In the genomic region with DNA sequence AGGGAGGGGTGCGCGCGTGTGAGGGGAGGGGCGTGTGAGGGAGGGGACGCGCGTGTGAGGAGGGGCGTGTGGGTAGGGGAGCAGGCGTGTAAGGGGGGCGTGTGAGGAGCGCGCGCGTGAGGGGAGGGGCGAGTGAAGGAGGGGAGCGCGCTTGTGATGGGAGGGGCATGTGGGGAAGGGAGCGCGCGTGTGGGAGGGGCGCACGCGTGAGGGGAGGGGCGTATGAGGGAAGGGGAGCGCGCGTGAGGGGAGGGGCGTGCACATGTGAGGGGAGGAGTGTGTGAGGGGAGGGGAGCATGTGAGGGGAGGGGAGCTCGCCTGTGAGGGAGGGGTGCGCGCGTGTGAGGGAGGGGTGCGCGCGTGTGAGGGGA, we compare ENCODE assay signal across 1 cellular context.
TF ChIP-seq lines count a peak whose summit lies in the region.

No MANE protein-coding gene starts in this region.

TF ChIP-seq in H1, 55 proteins besides CTCF, POLR2A, EP300 and RAD21:
- TF ChIP-seq ASH2L (IDR thresholded peaks at IDR 0.05; ENCODE audit: low read length) (peak; percentile 14), HDAC2 (IDR thresholded peaks at IDR 0.05; ENCODE audit: borderline replicate concordance in 1 of 2, low read depth in 2 of 2, low read length in 2 of 2) (0 out of 4 replicates have a peak, but pooled peaks of 1 of the 2 experiments have one; percentile 14), SP4 (IDR thresholded peaks at IDR 0.05; ENCODE audit: low read length) (0 out of 2 replicates have a peak, but pooled peaks have one; percentile 0), RBBP5 (IDR thresholded peaks at IDR 0.05; ENCODE audit: borderline replicate concordance, low read depth, low read length) (no peak), NANOG (IDR thresholded peaks at IDR 0.05; ENCODE audit: insufficient read depth, low read depth, low read length, poor library complexity, severe bottlenecking) (no peak), TBP (IDR thresholded peaks at IDR 0.05; ENCODE audit: low read depth, low read length) (no peak)
TF ChIP-seq in H1: peak in this region for 3.
